ENCODE assay signal across 9 cellular contexts in genomic region chr12:1830981-1831930, GRCh38. TPM values are rescaled to one million over a fixed set of nuclear protein-coding genes. Genes with fewer than 3 reads are reported as not detected.
DNase-seq lines count a peak whose midpoint lies in the region; ATAC-seq and TF ChIP-seq lines count a peak whose summit lies in the region.
"Had no signal": no experiment of that assay in that cellular context is flagged by ENCODE, and none has a peak within 500 bp of the region (broad histone marks: within the 10 kb centered on the region; RNA-seq: fewer than 3 reads in every experiment).

No MANE protein-coding gene starts in this region.

- 6 to 12% (median 8%) methylated on average over 15 to 34 of the region's 34 CpGs for WGBS in stomach, 5 donors

- H3K27me3 ChIP-seq in stomach = peaks cover 0 to 90% (median 16%) of the 10 kb centered on the region in 3 donors

- H3K4me3 ChIP-seq in stomach = no peak overlapping the region
- H3K4me3 ChIP-seq: SJSA1 had no signal

- H3K36me3 ChIP-seq in stomach = no peaks in the 10 kb centered on the region
- H3K36me3 ChIP-seq: SJSA1 had no signal

- H3K27ac ChIP-seq in stomach = no peak overlapping the region
- H3K27ac ChIP-seq: SJSA1 had no signal

- CTCF ChIA-PET in activated CD4-positive, alpha-beta T cell treated with anti-CD3 and anti-CD28 coated beads for 36 hours (lab: Charles Lee) = interaction anchor here (0.9 to 2.6 kb wide), 3 partner anchors 16 to 109 kb away, joined by 4 to 12 read pairs (median 5); no protein-coding TSS in a partner anchor

- POLR2A ChIA-PET in activated CD4-positive, alpha-beta T cell treated with anti-CD3 and anti-CD28 coated beads for 36 hours (lab: Charles Lee) = no interaction called here
- POLR2A ChIA-PET in activated naive CD8-positive, alpha-beta T cell treated with anti-CD3 and anti-CD28 coated beads, Interleukin-2, amount 10 ng/mL, durations not matched to agents 7 days and 5 days (lab: Charles Lee) = no interaction called here

- H3K4me1 Mint-ChIP-seq in activated CD4-positive, alpha-beta T cell treated with anti-CD3 and anti-CD28 coated beads for 36 hours = no peaks in the 10 kb centered on the region
- no peaks in the 10 kb centered on the region for H3K4me1 Mint-ChIP-seq in activated naive CD8-positive, alpha-beta T cell treated with anti-CD3 and anti-CD28 coated beads, Interleukin-2, amount 10 ng/mL, durations not matched to agents 7 days and 5 days

- no peak for TF ChIP-seq POLR2A in stomach (IDR thresholded peaks at IDR 0.05)

- no peak overlapping the region for H3K4me3 Mint-ChIP-seq in activated CD4-positive, alpha-beta T cell treated with anti-CD3 and anti-CD28 coated beads for 36 hours
- no peak overlapping the region for H3K4me3 Mint-ChIP-seq in activated naive CD8-positive, alpha-beta T cell treated with anti-CD3 and anti-CD28 coated beads, Interleukin-2, amount 10 ng/mL, durations not matched to agents 7 days and 5 days

- no peaks in the 10 kb centered on the region for H3K36me3 Mint-ChIP-seq in activated CD4-positive, alpha-beta T cell treated with anti-CD3 and anti-CD28 coated beads for 36 hours (ENCODE audit: low read depth)
- H3K36me3 Mint-ChIP-seq in activated naive CD8-positive, alpha-beta T cell treated with anti-CD3 and anti-CD28 coated beads, Interleukin-2, amount 10 ng/mL, durations not matched to agents 7 days and 5 days = no peaks in the 10 kb centered on the region

- peaks cover 0 to 15% (median 14%) of the 10 kb centered on the region in 4 donors for H3K4me1 ChIP-seq in stomach
- H3K4me1 ChIP-seq: SJSA1 had no signal

- DNase-seq in activated CD4-positive, alpha-beta T cell treated with anti-CD3 and anti-CD28 coated beads for 36 hours = peak; percentile 52
- no peak for DNase-seq in activated CD4-positive, alpha-beta T cell treated with anti-CD3 and anti-CD28 coated beads for 4 hours
- DNase-seq in activated naive CD8-positive, alpha-beta T cell treated with anti-CD3 and anti-CD28 coated beads, Interleukin-2, amount 10 ng/mL, durations not matched to agents 7 days and 5 days = peak; percentile 57
- peak; percentile 54 for DNase-seq in iPS DF 19.7 (ENCODE audit: low read depth, low spot score)
- peak; percentile 93 for DNase-seq in stomach
- DNase-seq in COLO668 (lab: John Stamatoyannopoulos, UW; ENCODE audit: unreplicated experiment) = no peak
- DNase-seq in A172 (ENCODE audit: low spot score) = no peak

- H3K27me3 Mint-ChIP-seq in activated CD4-positive, alpha-beta T cell treated with anti-CD3 and anti-CD28 coated beads for 36 hours = peaks cover 20% of the 10 kb centered on the region
- peaks cover 14% of the 10 kb centered on the region for H3K27me3 Mint-ChIP-seq in activated naive CD8-positive, alpha-beta T cell treated with anti-CD3 and anti-CD28 coated beads, Interleukin-2, amount 10 ng/mL, durations not matched to agents 7 days and 5 days

- TF ChIP-seq EP300 in stomach (IDR thresholded peaks at IDR 0.05) = no peak

- no peak for TF ChIP-seq CTCF in stomach (IDR thresholded peaks at IDR 0.05)

- peak; percentile 49 for ATAC-seq in activated CD4-positive, alpha-beta T cell treated with anti-CD3 and anti-CD28 coated beads for 36 hours
- peak; percentile 62 for ATAC-seq in activated naive CD8-positive, alpha-beta T cell treated with anti-CD3 and anti-CD28 coated beads, Interleukin-2, amount 10 ng/mL, durations not matched to agents 7 days and 5 days (ENCODE audit: low read depth)
- no peak for ATAC-seq in HG03469 (IDR thresholded peaks at IDR 0.05; ENCODE audit: unreplicated experiment)

- intact Hi-C loops in activated CD4-positive, alpha-beta T cell treated with anti-CD3 and anti-CD28 coated beads for 36 hours (cut with DNase I, micrococcal nuclease) = no loop called here
- intact Hi-C loops in stomach (cut with DNase I; ENCODE audit: low total_unique reads) = no loop called here

- no peaks in the 10 kb centered on the region for H3K9me3 Mint-ChIP-seq in activated CD4-positive, alpha-beta T cell treated with anti-CD3 and anti-CD28 coated beads for 36 hours (ENCODE audit: low read depth)
- no peaks in the 10 kb centered on the region for H3K9me3 Mint-ChIP-seq in activated naive CD8-positive, alpha-beta T cell treated with anti-CD3 and anti-CD28 coated beads, Interleukin-2, amount 10 ng/mL, durations not matched to agents 7 days and 5 days

- H3K9me3 ChIP-seq in stomach = no peaks in the 10 kb centered on the region
- H3K9me3 ChIP-seq: SJSA1 had no signal

- no peak overlapping the region for H3K27ac Mint-ChIP-seq in activated CD4-positive, alpha-beta T cell treated with anti-CD3 and anti-CD28 coated beads for 36 hours
- H3K27ac Mint-ChIP-seq in activated naive CD8-positive, alpha-beta T cell treated with anti-CD3 and anti-CD28 coated beads, Interleukin-2, amount 10 ng/mL, durations not matched to agents 7 days and 5 days = no peak overlapping the region

RNA-seq across cellular contexts. Expression of gene LRTM2, which starts 10.9 kb away (rescaled TPM):
- total RNA-seq in activated CD4-positive, alpha-beta T cell treated with anti-CD3 and anti-CD28 coated beads for 36 hours = not detected
- total RNA-seq in activated naive CD8-positive, alpha-beta T cell treated with anti-CD3 and anti-CD28 coated beads, Interleukin-2, amount 10 ng/mL, durations not matched to agents 7 days and 5 days = not detected
- total RNA-seq in stomach = not detected
- under 1 TPM in 1 of 3 donors, not detected in 2; 0.03 TPM for polyA plus RNA-seq in stomach
- not detected in 2 replicates for total RNA-seq in A172 (2014; rRNA removed; shearing (Covaris generic))
- total RNA-seq: SJSA1 had no signal

Comparison
In these comparisons a context has a peak if more than half of its experiments do, and no peak if none do; other contexts are left out.
1. DNase-seq: peak in activated CD4-positive, alpha-beta T cell treated with anti-CD3 and anti-CD28 coated beads for 36 hours (single experiment), activated naive CD8-positive, alpha-beta T cell treated with anti-CD3 and anti-CD28 coated beads, Interleukin-2, amount 10 ng/mL, durations not matched to agents 7 days and 5 days (single experiment), iPS DF 19.7 (single experiment) and stomach (single experiment); none in activated CD4-positive, alpha-beta T cell treated with anti-CD3 and anti-CD28 coated beads for 4 hours (0 of 2), COLO668 (single experiment) and A172 (single experiment).